16 cellular contexts compared by ENCODE assay signal in the genomic region with DNA sequence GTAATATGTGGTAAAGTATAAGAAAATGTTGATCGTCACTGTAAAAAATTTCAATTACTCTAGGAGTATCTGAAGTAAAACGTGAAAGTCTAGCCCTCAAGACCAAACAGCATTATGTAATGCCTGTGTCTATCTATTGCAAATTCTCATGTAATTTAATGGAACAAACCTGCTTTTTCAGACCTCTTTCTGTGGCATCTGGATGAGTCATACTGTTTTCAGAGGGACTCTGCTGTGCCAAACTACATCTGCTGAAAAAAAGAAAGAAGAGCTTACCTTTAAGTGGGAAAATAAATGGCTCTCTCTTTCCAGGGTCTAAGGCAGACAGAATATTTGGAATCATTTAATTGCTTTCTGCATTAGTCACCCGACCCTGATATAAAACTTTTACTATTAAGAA.
"Had no signal": no experiment of that assay in that cellular context is flagged by ENCODE, and none has a peak within 500 bp of the region (broad histone marks: within the 10 kb centered on the region; RNA-seq: fewer than 3 reads in every experiment).

No MANE protein-coding gene starts in this region.

- H3K9me3 ChIP-seq: sigmoid colon had no signal

- H3K27ac ChIP-seq: sigmoid colon had no signal

- H3K4me3 Mint-ChIP-seq: brain; central memory CD8-positive, alpha-beta T cell; dendritic cell treated with granulocyte-macrophage colony-stimulating factor and Interleukin-4, amounts not matched to agents 40 ng/mL and 50 ng/mL, for 4 days; endodermal cell; memory B cell; T-helper 1 cell treated with Interleukin-12 subunit alpha and Interleukin-12 subunit beta and Interleukin-4 antibody, amounts not matched to agents 30 μg/mL and 1 μg/mL, for 36 hours; type B pancreatic cell; WTC11 had no signal

- H3K9me3 Mint-ChIP-seq: central memory CD8-positive, alpha-beta T cell; dendritic cell treated with granulocyte-macrophage colony-stimulating factor and Interleukin-4, amounts not matched to agents 40 ng/mL and 50 ng/mL, for 4 days; T-helper 1 cell treated with Interleukin-12 subunit alpha and Interleukin-12 subunit beta and Interleukin-4 antibody, amounts not matched to agents 30 μg/mL and 1 μg/mL, for 36 hours; type B pancreatic cell; WTC11 had no signal

- H3K4me1 ChIP-seq: sigmoid colon had no signal

- H3K27ac Mint-ChIP-seq: brain; dendritic cell treated with granulocyte-macrophage colony-stimulating factor and Interleukin-4, amounts not matched to agents 40 ng/mL and 50 ng/mL, for 4 days; endodermal cell; memory B cell; T-helper 1 cell treated with Interleukin-12 subunit alpha and Interleukin-12 subunit beta and Interleukin-4 antibody, amounts not matched to agents 30 μg/mL and 1 μg/mL, for 36 hours; type B pancreatic cell; WTC11 had no signal

- H3K36me3 Mint-ChIP-seq: brain, memory B cell, type B pancreatic cell, WTC11 had no signal

- H3K27me3 ChIP-seq: sigmoid colon had no signal

- H3K27me3 Mint-ChIP-seq: dendritic cell treated with granulocyte-macrophage colony-stimulating factor and Interleukin-4, amounts not matched to agents 40 ng/mL and 50 ng/mL, for 4 days; type B pancreatic cell had no signal

- DNase-seq: activated CD4-positive, alpha-beta T cell treated with anti-CD3 and anti-CD28 coated beads for 48 hours; activated CD8-positive, alpha-beta memory T cell treated with anti-CD3 and anti-CD28 coated beads for 24 hours; activated naive CD4-positive, alpha-beta T cell treated with Interleukin-2 at 50 U/mL for 16 hours; endodermal cell; sigmoid colon; stimulated activated CD4-positive, alpha-beta T cell treated with anti-CD3 and anti-CD28 coated beads, Interleukin-12 subunit alpha, Interleukin-12 subunit beta, amount 100 ng/mL, for 4 hours; stimulated activated naive CD4-positive, alpha-beta T cell; substantia nigra had no signal

- ATAC-seq: left lobe of liver, WTC11 had no signal

- H3K4me3 ChIP-seq: sigmoid colon had no signal

- H3K36me3 ChIP-seq: sigmoid colon had no signal

- H3K4me1 Mint-ChIP-seq: central memory CD8-positive, alpha-beta T cell; endodermal cell; memory B cell; WTC11 had no signal
